22 cellular contexts compared by ENCODE assay signal in the genomic region with DNA sequence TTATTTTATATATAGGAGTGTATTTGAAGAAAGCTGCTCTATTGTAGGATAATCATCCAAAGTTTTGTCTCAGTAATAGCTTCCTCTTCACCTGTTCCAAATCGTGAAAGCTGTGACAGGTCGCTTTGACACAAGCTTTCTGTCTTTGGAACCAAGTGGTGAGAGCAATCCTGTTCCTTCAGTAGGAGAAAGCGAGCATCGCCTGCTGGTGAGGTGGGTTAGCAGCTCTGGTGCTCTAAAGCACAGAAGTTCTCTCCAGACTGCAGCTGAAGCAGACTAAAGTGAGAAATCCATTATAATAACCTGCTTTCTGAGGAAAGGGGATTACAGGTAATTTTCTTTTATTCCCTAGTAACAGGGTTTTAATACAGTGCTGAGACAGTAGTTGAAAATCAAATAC.
DNase-seq lines count a peak whose midpoint lies in the region; ATAC-seq and TF ChIP-seq lines count a peak whose summit lies in the region.
"Had no signal": no experiment of that assay in that cellular context is flagged by ENCODE, and none has a peak within 500 bp of the region (broad histone marks: within the 10 kb centered on the region; RNA-seq: fewer than 3 reads in every experiment).

No MANE protein-coding gene starts in this region.

- H3K4me2 ChIP-seq in H9 (ENCODE audit: insufficient read depth, insufficient read length, low read length) (no peak overlapping the region), OCI-LY3 (ENCODE audit: low read length) (no peak overlapping the region)

- H4K5ac ChIP-seq in H9 (ENCODE audit: insufficient read length, low read depth, low read length): no peak overlapping the region

- H3K9ac ChIP-seq in H9 (ENCODE audit: extremely low read depth, insufficient read length, low read length) (no peak overlapping the region), OCI-LY3 (ENCODE audit: low read length) (no peak overlapping the region)

- H2AK5ac ChIP-seq in H9 (ENCODE audit: insufficient read length, low read length): no peak overlapping the region

- H3K4me1 Mint-ChIP-seq in H9: peaks cover 2 to 4% of the 10 kb centered on the region in 2 experiments; a peak in 3 of 4 replicates
- no peaks in the 10 kb centered on the region for H3K4me1 Mint-ChIP-seq in neural crest cell
- H3K4me1 Mint-ChIP-seq: activated CD4-positive, alpha-beta T cell treated with anti-CD3 and anti-CD28 coated beads for 36 hours had no signal

- H3K18ac ChIP-seq in H9 (ENCODE audit: insufficient read length, low read depth, low read length): no peak overlapping the region

- no peak overlapping the region for H3K14ac ChIP-seq in H9 (ENCODE audit: insufficient read depth, low read length)

- H2BK5ac ChIP-seq in H9 (ENCODE audit: insufficient read length, low read length): no peak overlapping the region

- no peak overlapping the region for H3K23ac ChIP-seq in H9 (ENCODE audit: insufficient read length, low read depth, low read length)

- H3K27ac ChIP-seq in H9 (ENCODE audit: insufficient read length, low read depth, low read length) (no peak overlapping the region), OCI-LY3 (ENCODE audit: low read length) (no peak overlapping the region)
- H3K27ac ChIP-seq: coronary artery, esophagus muscularis mucosa, heart left ventricle, left lung, psoas muscle had no signal

- H3K36me3 Mint-ChIP-seq in H9 (ENCODE audit: insufficient read depth in 1 of 3, low read depth in 3 of 3) (no peaks in the 10 kb centered on the region), neural crest cell (ENCODE audit: low read depth) (no peaks in the 10 kb centered on the region)
- no peaks in the 10 kb centered on the region for H3K36me3 Mint-ChIP-seq in activated naive CD4-positive, alpha-beta T cell treated with anti-CD3 and anti-CD28 coated beads, Interleukin-2, amount 50 U/mL, for 72 hours

- no peaks in the 10 kb centered on the region for H3K79me1 ChIP-seq in H9 (ENCODE audit: insufficient read depth, low read depth, low read length, poor library complexity, severe bottlenecking)

- H2AFZ ChIP-seq in H9 (ENCODE audit: low read length) (no peak overlapping the region), OCI-LY3 (ENCODE audit: low read depth, low read length) (no peak overlapping the region)

- no peak overlapping the region for H2BK15ac ChIP-seq in H9 (ENCODE audit: low read depth, low read length)

- H2BK120ac ChIP-seq in H9 (ENCODE audit: low read depth, low read length, poor library complexity, severe bottlenecking): no peak overlapping the region

- H4K91ac ChIP-seq in H9 (ENCODE audit: insufficient read length, low read depth, low read length): no peak overlapping the region

- no peak overlapping the region for H3K56ac ChIP-seq in H9 (ENCODE audit: insufficient read length, low read depth, low read length)

- H3K79me2 ChIP-seq in H9 (ENCODE audit: insufficient read depth, low read length) (no peaks in the 10 kb centered on the region), OCI-LY3 (ENCODE audit: low read length) (no peaks in the 10 kb centered on the region)

- H3K27me3 ChIP-seq in H9 (ENCODE audit: insufficient read depth, low read length) (no peaks in the 10 kb centered on the region), OCI-LY3 (ENCODE audit: low read depth, low read length) (no peaks in the 10 kb centered on the region)
- H3K27me3 ChIP-seq: esophagus muscularis mucosa, heart left ventricle, left lung had no signal

- no peak overlapping the region for H2BK20ac ChIP-seq in H9 (ENCODE audit: low read depth, low read length, poor library complexity, severe bottlenecking)

- TF ChIP-seq CTCF in H9 (conservative IDR thresholded peaks at IDR 0.05) (peak; percentile 61), OCI-LY3 (IDR thresholded peaks at IDR 0.05; ENCODE audit: low read depth, low read length) (peak; percentile 52), fibroblast of the aortic adventitia (IDR thresholded peaks at IDR 0.05; ENCODE audit: insufficient read depth, low read length) (peak; percentile 33), neural crest cell (conservative IDR thresholded peaks at IDR 0.05) (peak; percentile 42)

- H3K4me3 Mint-ChIP-seq in H9 (no peak overlapping the region), neural crest cell (no peak overlapping the region)
- H3K4me3 Mint-ChIP-seq: activated CD4-positive, alpha-beta T cell treated with anti-CD3 and anti-CD28 coated beads for 36 hours had no signal

- ATAC-seq in activated naive CD4-positive, alpha-beta T cell treated with anti-CD3 and anti-CD28 coated beads, Interleukin-2, amount 50 U/mL, for 72 hours: no peak
- ATAC-seq: activated CD4-positive, alpha-beta T cell treated with anti-CD3 and anti-CD28 coated beads for 36 hours; heart left ventricle; left lung; psoas muscle had no signal

- H3K27ac Mint-ChIP-seq in H9 (no peak overlapping the region), neural crest cell (ENCODE audit: unreplicated experiment) (no peak overlapping the region)
- H3K27ac Mint-ChIP-seq in activated naive CD4-positive, alpha-beta T cell treated with anti-CD3 and anti-CD28 coated beads, Interleukin-2, amount 50 U/mL, for 72 hours: no peak overlapping the region
- H3K27ac Mint-ChIP-seq: activated CD4-positive, alpha-beta T cell treated with anti-CD3 and anti-CD28 coated beads for 36 hours had no signal

- H3K27me3 Mint-ChIP-seq in H9 (ENCODE audit: low read depth) (no peaks in the 10 kb centered on the region), neural crest cell (ENCODE audit: low read depth) (no peaks in the 10 kb centered on the region)
- H3K27me3 Mint-ChIP-seq: activated CD4-positive, alpha-beta T cell treated with anti-CD3 and anti-CD28 coated beads for 36 hours had no signal

- no peak overlapping the region for H3T11ph ChIP-seq in H9 (ENCODE audit: low read length)

- H3K36me3 ChIP-seq in OCI-LY3 (replicated peaks; ENCODE audit: low read depth, low read length): no peaks in the 10 kb centered on the region
- H3K36me3 ChIP-seq: esophagus muscularis mucosa, heart left ventricle, left lung had no signal

- H4K8ac ChIP-seq in H9 (replicated peaks; ENCODE audit: insufficient read length, low read depth, low read length): no peak overlapping the region

- H3K4me1 ChIP-seq in H9 (ENCODE audit: insufficient read depth, low read length) (no peaks in the 10 kb centered on the region), OCI-LY3 (ENCODE audit: low read length) (no peaks in the 10 kb centered on the region)
- H3K4me1 ChIP-seq: esophagus muscularis mucosa, heart left ventricle, left lung, psoas muscle had no signal

- H3K4ac ChIP-seq in H9 (ENCODE audit: low read depth, low read length): no peak overlapping the region

- H3K9me3 ChIP-seq in H9 (ENCODE audit: control insufficient read depth, low read depth, low read length) (no peaks in the 10 kb centered on the region), OCI-LY3 (ENCODE audit: insufficient read depth, low read length) (no peaks in the 10 kb centered on the region)
- H3K9me3 ChIP-seq: esophagus muscularis mucosa, heart left ventricle, left lung, psoas muscle had no signal

- H2BK12ac ChIP-seq in H9 (ENCODE audit: insufficient read length, low read depth, low read length): no peak overlapping the region

- H3K4me3 ChIP-seq in OCI-LY3 (ENCODE audit: low read length): no peak overlapping the region
- no peak overlapping the region for H3K4me3 ChIP-seq in fibroblast of the aortic adventitia (ENCODE audit: low read depth, low read length)
- H3K4me3 ChIP-seq: coronary artery, esophagus muscularis mucosa, heart left ventricle, left lung, psoas muscle had no signal

- DNase-seq in H9 (peak; percentile 45), fibroblast of the aortic adventitia (ENCODE audit: low read depth) (peak; percentile 2), neural crest cell (ENCODE audit: low read depth, low spot score) (no peak), midbrain (lab: John Stamatoyannopoulos, UW) (no peak)
- no peak for DNase-seq in effector CD8-positive, alpha-beta T cell (lab: John Stamatoyannopoulos, UW)
- no peak for DNase-seq in activated naive CD4-positive, alpha-beta T cell treated with anti-CD3 and anti-CD28 coated beads, Interleukin-2, amount 50 U/mL, for 72 hours (ENCODE audit: low spot score in 2 of 2)
- DNase-seq: activated CD4-positive, alpha-beta T cell treated with anti-CD3 and anti-CD28 coated beads for 36 hours; activated CD8-positive, alpha-beta memory T cell treated with anti-CD3 and anti-CD28 coated beads, Interleukin-2, amount 50 U/mL, for 4 hours; activated naive CD4-positive, alpha-beta T cell; Calu3; heart left ventricle; Karpas-422; left lung; NCI-H187 treated with DMSO at 0.1 percent for 48 hours; NCI-H524 treated with DMSO at 0.1 percent for 48 hours; psoas muscle; Right ventricle myocardium superior; stimulated activated CD4-positive, alpha-beta T cell treated with anti-CD3 and anti-CD28 coated beads, Interleukin-15, amount 100 ng/mL, for 24 hours; T-helper 2 cell had no signal

- H4K20me1 ChIP-seq in H9 (ENCODE audit: control insufficient read depth, insufficient read depth, insufficient read length) (no peaks in the 10 kb centered on the region), OCI-LY3 (ENCODE audit: insufficient read depth, low read length) (no peaks in the 10 kb centered on the region)

- no CpG with 5 or more reads among the region's 4 CpGs for WGBS in H9 (ENCODE audit: extremely low coverage, insufficient read length, low lambda C conversion rate)

- H3K23me2 ChIP-seq in H9 (ENCODE audit: insufficient read length, low read depth, low read length, poor library complexity, severe bottlenecking): no peaks in the 10 kb centered on the region

- no peaks in the 10 kb centered on the region for H3K9me3 Mint-ChIP-seq in H9
- no peaks in the 10 kb centered on the region for H3K9me3 Mint-ChIP-seq in neural crest cell
- H3K9me3 Mint-ChIP-seq in activated naive CD4-positive, alpha-beta T cell treated with anti-CD3 and anti-CD28 coated beads, Interleukin-2, amount 50 U/mL, for 72 hours: no peaks in the 10 kb centered on the region

Comparison
In these comparisons a context has a peak if more than half of its experiments do, and no peak if none do; other contexts are left out.
1. DNase-seq: peak in H9 (single experiment) and fibroblast of the aortic adventitia (single experiment); none in neural crest cell (single experiment), midbrain (single experiment), effector CD8-positive, alpha-beta T cell (single experiment) and activated naive CD4-positive, alpha-beta T cell treated with anti-CD3 and anti-CD28 coated beads, Interleukin-2, amount 50 U/mL, for 72 hours (0 of 2).
2. Peak in every context shown above with its lines, with median percentiles within 50 percentile points of each other: CTCF ChIP-seq.